Comparison of ENCODE assay signal across 10 cellular contexts in genomic region chr7:36943591-36944430, GRCh38.
A peak's percentile ranks its signal among the peaks of the same experiment; 100 is the strongest.
DNase-seq lines count a peak whose midpoint lies in the region; ATAC-seq, FAIRE-seq and TF ChIP-seq lines count a peak whose summit lies in the region.
"Had no signal": no experiment of that assay in that cellular context is flagged by ENCODE, and none has a peak within 500 bp of the region (broad histone marks: within the 10 kb centered on the region; RNA-seq: fewer than 3 reads in every experiment).

No MANE protein-coding gene starts in this region.

- no peak for TF ChIP-seq EP300 in GM12878 (IDR thresholded peaks at IDR 0.05; ENCODE audit: borderline replicate concordance in 1 of 2, control insufficient read depth in 1 of 2, low read depth in 2 of 2, low read length in 2 of 2)

- FAIRE-seq in GM12878 (lab: Jason Lieb, UNC) = peak; percentile 7

- RAD21 ChIA-PET in GM12878 (lab: Charles Lee; ENCODE audit: unreplicated experiment) = interaction anchor here (0.8 to 1.9 kb wide), 10 partner anchors 11 to 238 kb away, joined by 3 to 10 read pairs (median 5); no protein-coding TSS in a partner anchor

- POLR2A ChIA-PET in GM12878 (lab: Charles Lee) = interaction anchor here (0.6 to 3.9 kb wide), 5 partner anchors 8 to 853 kb away, joined by 3 to 27 read pairs (median 3); no protein-coding TSS in a partner anchor

- BruUV-seq in GM12878 (replicated peaks; lab: Mats Ljungman, UMichigan) = no TSS peak

- H3K4me3 ChIP-seq in GM12878 (peak overlapping the region; percentile 61), H7 (ENCODE audit: insufficient read depth, low read depth, low read length) (no peak overlapping the region)

- peaks cover 36% of the 10 kb centered on the region for H3K79me2 ChIP-seq in GM12878 (ENCODE audit: control insufficient read depth, insufficient read depth, low read length)

- DNase-seq in GM12878 (ENCODE audit: low read depth, low spot score) = no peak
- no peak for DNase-seq in H7
- no peak for DNase-seq in NCI-H1092 treated with DMSO at 0.1 percent for 48 hours (lab: John Stamatoyannopoulos, UW)
- DNase-seq in superior temporal gyrus (ENCODE audit: extremely low spot score) = no peak
- DNase-seq in left lobe of liver (ENCODE audit: low spot score) = no peak
- DNase-seq: cortex of kidney, EL had no signal

- H2AFZ ChIP-seq in GM12878 (ENCODE audit: control insufficient read depth, low read depth, low read length) = no peak overlapping the region

- TF ChIP-seq CTCF in GM12878 (IDR thresholded peaks at IDR 0.05 in 2 of 3, conservative IDR thresholded peaks at IDR 0.05 in 1 of 3; ENCODE audit: control insufficient read depth in 2 of 3, extremely low read depth in 1 of 3, insufficient read depth in 1 of 3, low read depth in 3 of 3, low read length in 3 of 3) = no peak

- H3K9ac ChIP-seq in GM12878 (ENCODE audit: control insufficient read depth, insufficient read depth, low read length) = no peak overlapping the region; the same call in 1 of the 2 replicates

- H4K20me1 ChIP-seq in GM12878 (ENCODE audit: control insufficient read depth, insufficient read depth) = no peaks in the 10 kb centered on the region

- in situ Hi-C loops in GM12878 (cut with MboI) = no loop called here

- H3K4me2 ChIP-seq in GM12878 (ENCODE audit: control insufficient read depth, insufficient read depth) = peak overlapping the region; percentile 89

- peak; percentile 52 for ATAC-seq in GM18505 (IDR thresholded peaks at IDR 0.05; ENCODE audit: unreplicated experiment)
- peak; percentile 84 for ATAC-seq in GM19455 (IDR thresholded peaks at IDR 0.05; ENCODE audit: unreplicated experiment)
- peak; percentile 64 for ATAC-seq in HG03095 (IDR thresholded peaks at IDR 0.05; ENCODE audit: unreplicated experiment)
- ATAC-seq in GM12878 = peak; percentile 78
- ATAC-seq in left lobe of liver = no peak

- 64% methylated on average over 8 of the region's 8 CpGs for WGBS in GM12878 (ENCODE audit: insufficient coverage, insufficient replicate concordance, low lambda C conversion rate, missing lambda C conversion rate)

- peak overlapping the region; percentile 47 for H3K27ac ChIP-seq in GM12878 (ENCODE audit: control insufficient read depth, insufficient read depth)

- no peak for TF ChIP-seq POLR2A in GM18505 (IDR thresholded peaks at IDR 0.05; ENCODE audit: borderline replicate concordance, extremely low read depth, insufficient read depth, insufficient read length)
- no peak for TF ChIP-seq POLR2A in GM12878 (IDR thresholded peaks at IDR 0.05; ENCODE audit: low read depth, low read length)

- intact Hi-C loops in GM12878 (cut with micrococcal nuclease; ENCODE audit: unreplicated experiment) = no loop called here

- no peaks in the 10 kb centered on the region for H3K27me3 ChIP-seq in GM12878 (replicated peaks in 1 of 2; ENCODE audit: control insufficient read depth in 2 of 2, insufficient read depth in 2 of 2, low read length in 1 of 2)
- H3K27me3 ChIP-seq in H7 (ENCODE audit: control insufficient read depth, insufficient read depth, low read length) = no peaks in the 10 kb centered on the region

- H3K36me3 ChIP-seq in GM12878 (ENCODE audit: control insufficient read depth in 2 of 2, insufficient read depth in 2 of 2, low read length in 1 of 2) = peaks cover 2 to 7% of the 10 kb centered on the region in 2 experiments; a peak in 3 of 4 replicates
- no peaks in the 10 kb centered on the region; the same call in 1 of the 2 replicates for H3K36me3 ChIP-seq in H7 (replicated peaks; ENCODE audit: control insufficient read depth, insufficient read depth, low read length)

- H3K4me1 ChIP-seq in GM12878 (ENCODE audit: control insufficient read depth, insufficient read depth, low read length) = peaks cover 42% of the 10 kb centered on the region

- H3K9me3 ChIP-seq in GM12878 (replicated peaks; ENCODE audit: control insufficient read depth, insufficient read depth, low read length) = peaks cover 54% of the 10 kb centered on the region

- TF ChIP-seq RAD21 in GM12878 (IDR thresholded peaks at IDR 0.05; ENCODE audit: insufficient read depth, low read depth, low read length) = no peak

- SMC1A ChIA-PET in GM12878 (lab: Charles Lee; ENCODE audit: uncharacterized antibody, unreplicated experiment) = interaction anchor here (0.8 to 11.1 kb wide), 13 partner anchors 9 to 238 kb away, joined by 3 to 92 read pairs (median 5); no protein-coding TSS in a partner anchor

- CTCF ChIA-PET in GM12878 (lab: Yijun Ruan, JAX) = interaction anchor here (1.0 to 3.6 kb wide), 6 partner anchors 13 to 255 kb away, joined by 3 to 16 read pairs (median 4); no protein-coding TSS in a partner anchor

TF ChIP-seq in GM12878, 131 proteins besides CTCF, POLR2A, EP300 and RAD21 (continues in another document):
- TF ChIP-seq SPI1 (IDR thresholded peaks at IDR 0.05; ENCODE audit: borderline replicate concordance, insufficient read depth, low read depth, low read length) (peak; percentile 86), EED (IDR thresholded peaks at IDR 0.05; ENCODE audit: low read depth) (peak; percentile 38), USF1 (IDR thresholded peaks at IDR 0.05; ENCODE audit: borderline replicate concordance, extremely low read length, insufficient read depth, low read depth, low read length) (no peak), ATF2 (IDR thresholded peaks at IDR 0.05; ENCODE audit: low read length) (no peak), SIN3A (IDR thresholded peaks at IDR 0.05; ENCODE audit: low read depth, low read length) (no peak), SKIL (IDR thresholded peaks at IDR 0.05; ENCODE audit: low read depth, poor library complexity, severe bottlenecking) (peak; percentile 52), KDM1A (IDR thresholded peaks at IDR 0.05; ENCODE audit: borderline replicate concordance) (no peak), IKZF1 (conservative IDR thresholded peaks at IDR 0.05) (peak; percentile 63), ZNF217 (IDR thresholded peaks at IDR 0.05) (no peak), ZNF384 (IDR thresholded peaks at IDR 0.05; ENCODE audit: borderline replicate concordance, low read depth, low read length) (no peak), NBN (IDR thresholded peaks at IDR 0.05) (peak; percentile 55; the same call in 1 of the 2 replicates), RELB (IDR thresholded peaks at IDR 0.05; ENCODE audit: low read depth) (peak; percentile 76; the same call in 1 of the 2 replicates), ATF7 (IDR thresholded peaks at IDR 0.05; ENCODE audit: low read depth) (no peak), NFIC (IDR thresholded peaks at IDR 0.05; ENCODE audit: low read depth, low read length) (peak; percentile 25; the same call in 1 of the 2 replicates), HDAC6 (IDR thresholded peaks at IDR 0.05; ENCODE audit: unreplicated experiment) (no peak), GABPA (IDR thresholded peaks at IDR 0.05; ENCODE audit: low read depth) (no peak), CREB1 (IDR thresholded peaks at IDR 0.05; ENCODE audit: low read depth) (no peak), RELA (IDR thresholded peaks at IDR 0.05; ENCODE audit: borderline replicate concordance, partially characterized antibody) (no peak), YBX1 (IDR thresholded peaks at IDR 0.05) (no peak), ZNF24 (IDR thresholded peaks at IDR 0.05) (peak; percentile 93), JUNB (IDR thresholded peaks at IDR 0.05) (no peak), BCL11A (IDR thresholded peaks at IDR 0.05; ENCODE audit: low read depth, low read length) (no peak)
